ENCODE assay signal across 6 cellular contexts in the genomic region with DNA sequence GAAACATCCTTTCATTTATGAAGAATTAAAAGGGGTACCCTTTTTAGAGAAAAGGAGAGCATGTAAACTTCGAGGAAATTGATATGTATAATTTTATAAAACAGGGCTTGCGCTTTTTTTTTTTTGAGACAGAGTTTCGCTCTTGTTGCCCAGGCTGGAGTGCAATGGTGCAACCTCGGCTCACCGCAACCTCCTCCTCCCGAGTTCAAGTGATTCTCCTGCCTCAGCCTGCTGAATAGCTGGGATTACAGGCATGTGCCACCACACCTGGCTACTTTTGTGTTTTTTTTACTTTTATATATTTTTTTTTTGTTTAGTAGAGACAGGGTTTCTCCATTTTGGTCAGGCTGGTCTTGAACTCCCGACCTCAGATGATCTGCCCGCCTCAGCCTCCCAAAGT. TPM values are rescaled to one million over a fixed set of nuclear protein-coding genes. Genes with fewer than 3 reads are reported as not detected.
"Had no signal": no experiment of that assay in that cellular context is flagged by ENCODE, and none has a peak within 500 bp of the region (broad histone marks: within the 10 kb centered on the region; RNA-seq: fewer than 3 reads in every experiment).

No MANE protein-coding gene starts in this region.

RNA-seq across cellular contexts. Expression of a gene that starts 40.8 kb away (rescaled TPM):
- total RNA-seq: PC-3, Peyer's patch, Right ventricle myocardium inferior, Right ventricle myocardium superior, SJCRH30, SK-MEL-5 had no signal
